In genomic region chr6:143940011-143940597, GRCh38 we compare ENCODE assay signal across 8 cellular contexts.
DNase-seq lines count a peak whose midpoint lies in the region; TF ChIP-seq lines count a peak whose summit lies in the region.

No MANE protein-coding gene starts in this region.

- H3K27me3 ChIP-seq in stomach, result no peaks in the 10 kb centered on the region

- no peak overlapping the region for H3K27ac ChIP-seq in stomach

- H3K4me3 ChIP-seq in astrocyte of the spinal cord (ENCODE audit: low read depth, low read length) (no peak overlapping the region), stomach (no peak overlapping the region)

- no peak for TF ChIP-seq EP300 in stomach (IDR thresholded peaks at IDR 0.05)

- no peaks in the 10 kb centered on the region for H3K9me3 ChIP-seq in stomach

- peak; percentile 80 for TF ChIP-seq CTCF in astrocyte of the spinal cord (IDR thresholded peaks at IDR 0.05; ENCODE audit: low read depth, low read length)
- TF ChIP-seq CTCF in stomach (IDR thresholded peaks at IDR 0.05), result peak in 5 of 7 experiments; percentile 51 to 76 (median 72)

- H3K36me3 ChIP-seq in stomach, result no peaks in the 10 kb centered on the region

- in situ Hi-C loops in astrocyte of the spinal cord (cut with HindIII; ENCODE audit: low sequenced_read_pairs), result no loop called here

- no peak for TF ChIP-seq POLR2A in stomach (IDR thresholded peaks at IDR 0.05)

- WGBS in stomach, 5 donors, result 31 to 45% (median 43%) methylated on average over 4 of the region's 4 CpGs

- DNase-seq in SHP77 (lab: John Stamatoyannopoulos, UW) (peak; percentile 15 to 28), SHP77 treated with DMSO at 0.1 percent for 48 hours (lab: John Stamatoyannopoulos, UW) (no peak), H4 (ENCODE audit: low spot score) (peak; percentile 42), KG1 (lab: John Stamatoyannopoulos, UW) (peak; percentile 48), T follicular helper cell (ENCODE audit: low read depth) (peak; percentile 32), astrocyte of the spinal cord (ENCODE audit: low read depth, low spot score) (peak; percentile 47), lung microvascular endothelial cell (ENCODE audit: low read depth in 2 of 2) (peak; percentile 42 to 49), stomach (peak; percentile 49)

- intact Hi-C loops in stomach (cut with DNase I; ENCODE audit: low total_unique reads), result no loop called here

- no peaks in the 10 kb centered on the region for H3K4me1 ChIP-seq in stomach
